In the genomic region with DNA sequence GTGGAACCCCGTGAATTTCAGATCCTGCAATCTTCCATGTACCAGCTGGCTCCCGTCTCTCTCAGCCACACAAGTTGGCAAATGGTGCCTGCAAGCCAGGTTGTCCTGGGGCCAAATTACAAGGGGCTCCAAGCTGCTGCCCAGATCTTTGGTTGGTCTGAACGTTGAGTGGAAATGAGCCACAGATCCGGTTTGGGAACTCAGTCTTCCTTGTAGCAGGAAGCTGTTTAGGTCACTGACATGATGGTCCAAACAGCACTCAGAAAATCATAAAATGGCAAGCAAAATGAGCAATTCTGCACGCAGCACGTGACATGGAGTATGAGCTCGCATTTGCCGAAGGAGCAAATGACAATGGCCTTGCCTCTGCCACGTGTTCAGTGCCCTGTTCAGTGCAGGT, we compare ENCODE assay signal across 1 cellular context.
TF ChIP-seq lines count a peak whose summit lies in the region.

No MANE protein-coding gene starts in this region.

TF ChIP-seq in GM23338, 12 proteins besides CTCF, POLR2A, EP300 and RAD21 (continued from another document):
- TF ChIP-seq, protein P1, sequence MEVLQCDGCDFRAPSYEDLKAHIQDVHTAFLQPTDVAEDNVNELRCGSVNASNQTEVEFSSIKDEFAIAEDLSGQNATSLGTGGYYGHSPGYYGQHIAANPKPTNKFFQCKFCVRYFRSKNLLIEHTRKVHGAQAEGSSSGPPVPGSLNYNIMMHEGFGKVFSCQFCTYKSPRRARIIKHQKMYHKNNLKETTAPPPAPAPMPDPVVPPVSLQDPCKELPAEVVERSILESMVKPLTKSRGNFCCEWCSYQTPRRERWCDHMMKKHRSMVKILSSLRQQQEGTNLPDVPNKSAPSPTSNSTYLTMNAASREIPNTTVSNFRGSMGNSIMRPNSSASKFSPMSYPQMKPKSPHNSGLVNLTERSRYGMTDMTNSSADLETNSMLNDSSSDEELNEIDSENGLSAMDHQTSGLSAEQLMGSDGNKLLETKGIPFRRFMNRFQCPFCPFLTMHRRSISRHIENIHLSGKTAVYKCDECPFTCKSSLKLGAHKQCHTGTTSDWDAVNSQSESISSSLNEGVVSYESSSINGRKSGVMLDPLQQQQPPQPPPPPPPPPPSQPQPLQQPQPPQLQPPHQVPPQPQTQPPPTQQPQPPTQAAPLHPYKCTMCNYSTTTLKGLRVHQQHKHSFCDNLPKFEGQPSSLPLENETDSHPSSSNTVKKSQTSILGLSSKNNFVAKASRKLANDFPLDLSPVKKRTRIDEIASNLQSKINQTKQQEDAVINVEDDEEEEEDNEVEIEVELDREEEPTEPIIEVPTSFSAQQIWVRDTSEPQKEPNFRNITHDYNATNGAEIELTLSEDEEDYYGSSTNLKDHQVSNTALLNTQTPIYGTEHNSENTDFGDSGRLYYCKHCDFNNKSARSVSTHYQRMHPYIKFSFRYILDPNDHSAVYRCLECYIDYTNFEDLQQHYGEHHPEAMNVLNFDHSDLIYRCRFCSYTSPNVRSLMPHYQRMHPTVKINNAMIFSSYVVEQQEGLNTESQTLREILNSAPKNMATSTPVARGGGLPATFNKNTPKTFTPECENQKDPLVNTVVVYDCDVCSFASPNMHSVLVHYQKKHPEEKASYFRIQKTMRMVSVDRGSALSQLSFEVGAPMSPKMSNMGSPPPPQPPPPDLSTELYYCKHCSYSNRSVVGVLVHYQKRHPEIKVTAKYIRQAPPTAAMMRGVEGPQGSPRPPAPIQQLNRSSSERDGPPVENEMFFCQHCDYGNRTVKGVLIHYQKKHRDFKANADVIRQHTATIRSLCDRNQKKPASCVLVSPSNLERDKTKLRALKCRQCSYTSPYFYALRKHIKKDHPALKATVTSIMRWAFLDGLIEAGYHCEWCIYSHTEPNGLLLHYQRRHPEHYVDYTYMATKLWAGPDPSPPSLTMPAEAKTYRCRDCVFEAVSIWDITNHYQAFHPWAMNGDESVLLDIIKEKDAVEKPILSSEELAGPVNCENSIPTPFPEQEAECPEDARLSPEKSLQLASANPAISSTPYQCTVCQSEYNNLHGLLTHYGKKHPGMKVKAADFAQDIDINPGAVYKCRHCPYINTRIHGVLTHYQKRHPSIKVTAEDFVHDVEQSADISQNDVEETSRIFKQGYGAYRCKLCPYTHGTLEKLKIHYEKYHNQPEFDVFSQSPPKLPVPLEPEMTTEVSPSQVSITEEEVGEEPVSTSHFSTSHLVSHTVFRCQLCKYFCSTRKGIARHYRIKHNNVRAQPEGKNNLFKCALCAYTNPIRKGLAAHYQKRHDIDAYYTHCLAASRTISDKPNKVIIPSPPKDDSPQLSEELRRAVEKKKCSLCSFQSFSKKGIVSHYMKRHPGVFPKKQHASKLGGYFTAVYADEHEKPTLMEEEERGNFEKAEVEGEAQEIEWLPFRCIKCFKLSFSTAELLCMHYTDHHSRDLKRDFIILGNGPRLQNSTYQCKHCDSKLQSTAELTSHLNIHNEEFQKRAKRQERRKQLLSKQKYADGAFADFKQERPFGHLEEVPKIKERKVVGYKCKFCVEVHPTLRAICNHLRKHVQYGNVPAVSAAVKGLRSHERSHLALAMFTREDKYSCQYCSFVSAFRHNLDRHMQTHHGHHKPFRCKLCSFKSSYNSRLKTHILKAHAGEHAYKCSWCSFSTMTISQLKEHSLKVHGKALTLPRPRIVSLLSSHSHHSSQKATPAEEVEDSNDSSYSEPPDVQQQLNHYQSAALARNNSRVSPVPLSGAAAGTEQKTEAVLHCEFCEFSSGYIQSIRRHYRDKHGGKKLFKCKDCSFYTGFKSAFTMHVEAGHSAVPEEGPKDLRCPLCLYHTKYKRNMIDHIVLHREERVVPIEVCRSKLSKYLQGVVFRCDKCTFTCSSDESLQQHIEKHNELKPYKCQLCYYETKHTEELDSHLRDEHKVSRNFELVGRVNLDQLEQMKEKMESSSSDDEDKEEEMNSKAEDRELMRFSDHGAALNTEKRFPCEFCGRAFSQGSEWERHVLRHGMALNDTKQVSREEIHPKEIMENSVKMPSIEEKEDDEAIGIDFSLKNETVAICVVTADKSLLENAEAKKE (CRISPR knock-in tag; IDR thresholded peaks at IDR 0.05) = no peak
- TF ChIP-seq STAT1 (IDR thresholded peaks at IDR 0.05; ENCODE audit: unreplicated experiment) (no peak), CREB1 (CRISPR knock-in tag; IDR thresholded peaks at IDR 0.05; ENCODE audit: low read depth) (no peak), POLR2AphosphoS5 (IDR thresholded peaks at IDR 0.05; ENCODE audit: low read depth) (no peak), EZH2phosphoT487 (IDR thresholded peaks at IDR 0.05; ENCODE audit: unreplicated experiment) (no peak), JUNB (IDR thresholded peaks at IDR 0.05; ENCODE audit: unreplicated experiment) (no peak), ZNF331 (CRISPR knock-in tag; IDR thresholded peaks at IDR 0.05; ENCODE audit: low read depth) (no peak), NANOG (IDR thresholded peaks at IDR 0.05; ENCODE audit: borderline replicate concordance) (no peak)
- TF ChIP-seq, protein P2, sequence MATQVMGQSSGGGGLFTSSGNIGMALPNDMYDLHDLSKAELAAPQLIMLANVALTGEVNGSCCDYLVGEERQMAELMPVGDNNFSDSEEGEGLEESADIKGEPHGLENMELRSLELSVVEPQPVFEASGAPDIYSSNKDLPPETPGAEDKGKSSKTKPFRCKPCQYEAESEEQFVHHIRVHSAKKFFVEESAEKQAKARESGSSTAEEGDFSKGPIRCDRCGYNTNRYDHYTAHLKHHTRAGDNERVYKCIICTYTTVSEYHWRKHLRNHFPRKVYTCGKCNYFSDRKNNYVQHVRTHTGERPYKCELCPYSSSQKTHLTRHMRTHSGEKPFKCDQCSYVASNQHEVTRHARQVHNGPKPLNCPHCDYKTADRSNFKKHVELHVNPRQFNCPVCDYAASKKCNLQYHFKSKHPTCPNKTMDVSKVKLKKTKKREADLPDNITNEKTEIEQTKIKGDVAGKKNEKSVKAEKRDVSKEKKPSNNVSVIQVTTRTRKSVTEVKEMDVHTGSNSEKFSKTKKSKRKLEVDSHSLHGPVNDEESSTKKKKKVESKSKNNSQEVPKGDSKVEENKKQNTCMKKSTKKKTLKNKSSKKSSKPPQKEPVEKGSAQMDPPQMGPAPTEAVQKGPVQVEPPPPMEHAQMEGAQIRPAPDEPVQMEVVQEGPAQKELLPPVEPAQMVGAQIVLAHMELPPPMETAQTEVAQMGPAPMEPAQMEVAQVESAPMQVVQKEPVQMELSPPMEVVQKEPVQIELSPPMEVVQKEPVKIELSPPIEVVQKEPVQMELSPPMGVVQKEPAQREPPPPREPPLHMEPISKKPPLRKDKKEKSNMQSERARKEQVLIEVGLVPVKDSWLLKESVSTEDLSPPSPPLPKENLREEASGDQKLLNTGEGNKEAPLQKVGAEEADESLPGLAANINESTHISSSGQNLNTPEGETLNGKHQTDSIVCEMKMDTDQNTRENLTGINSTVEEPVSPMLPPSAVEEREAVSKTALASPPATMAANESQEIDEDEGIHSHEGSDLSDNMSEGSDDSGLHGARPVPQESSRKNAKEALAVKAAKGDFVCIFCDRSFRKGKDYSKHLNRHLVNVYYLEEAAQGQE (IDR thresholded peaks at IDR 0.05; ENCODE audit: unreplicated experiment) = no peak
- TF ChIP-seq, protein P3, sequence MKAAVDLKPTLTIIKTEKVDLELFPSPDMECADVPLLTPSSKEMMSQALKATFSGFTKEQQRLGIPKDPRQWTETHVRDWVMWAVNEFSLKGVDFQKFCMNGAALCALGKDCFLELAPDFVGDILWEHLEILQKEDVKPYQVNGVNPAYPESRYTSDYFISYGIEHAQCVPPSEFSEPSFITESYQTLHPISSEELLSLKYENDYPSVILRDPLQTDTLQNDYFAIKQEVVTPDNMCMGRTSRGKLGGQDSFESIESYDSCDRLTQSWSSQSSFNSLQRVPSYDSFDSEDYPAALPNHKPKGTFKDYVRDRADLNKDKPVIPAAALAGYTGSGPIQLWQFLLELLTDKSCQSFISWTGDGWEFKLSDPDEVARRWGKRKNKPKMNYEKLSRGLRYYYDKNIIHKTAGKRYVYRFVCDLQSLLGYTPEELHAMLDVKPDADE (IDR thresholded peaks at IDR 0.05) = no peak
TF ChIP-seq in GM23338: peak in this region for 0.
